In genomic region chrX:154731203-154731602, GRCh38 we compare ENCODE assay signal across 1 cellular context.
TF ChIP-seq lines count a peak whose summit lies in the region.

No MANE protein-coding gene starts in this region.

TF ChIP-seq in A549, 52 proteins besides CTCF, POLR2A, EP300 and RAD21:
- no peak for TF ChIP-seq REST (IDR thresholded peaks at IDR 0.05)
- TF ChIP-seq FOSL2 (IDR thresholded peaks at IDR 0.05): no peak
- no peak for TF ChIP-seq FOSL2 (CRISPR knock-in tag; IDR thresholded peaks at IDR 0.05)
- TF ChIP-seq RARB (CRISPR knock-in tag; IDR thresholded peaks at IDR 0.05): no peak
- no peak for TF ChIP-seq KDM1A (IDR thresholded peaks at IDR 0.05; ENCODE audit: low read depth)
- TF ChIP-seq FOSB (CRISPR knock-in tag; IDR thresholded peaks at IDR 0.05): no peak
- no peak for TF ChIP-seq ZC3H11A (IDR thresholded peaks at IDR 0.05)
- TF ChIP-seq JUNB (IDR thresholded peaks at IDR 0.05): no peak
- TF ChIP-seq HES2 (IDR thresholded peaks at IDR 0.05): no peak
- no peak for TF ChIP-seq NPAS2 (CRISPR knock-in tag; IDR thresholded peaks at IDR 0.05; ENCODE audit: borderline replicate concordance)
- TF ChIP-seq ESRRA (IDR thresholded peaks at IDR 0.05; ENCODE audit: borderline replicate concordance, low read length): no peak
- TF ChIP-seq ZFP36 (IDR thresholded peaks at IDR 0.05; ENCODE audit: borderline replicate concordance, partially characterized antibody): no peak
- TF ChIP-seq MAZ (IDR thresholded peaks at IDR 0.05; ENCODE audit: borderline replicate concordance, low read depth, low read length): no peak
- no peak for TF ChIP-seq HEYL (CRISPR knock-in tag; IDR thresholded peaks at IDR 0.05)
